Comparison of ENCODE assay signal across 17 cellular contexts in genomic region chr2:50116096-50116495, GRCh38.
DNase-seq lines count a peak whose midpoint lies in the region; ATAC-seq, FAIRE-seq and TF ChIP-seq lines count a peak whose summit lies in the region.
"Had no signal": no experiment of that assay in that cellular context is flagged by ENCODE, and none has a peak within 500 bp of the region (broad histone marks: within the 10 kb centered on the region; RNA-seq: fewer than 3 reads in every experiment).

No MANE protein-coding gene starts in this region.

- H3K14ac ChIP-seq in H1 (ENCODE audit: insufficient read length) = no peak overlapping the region

- TF ChIP-seq EP300 in HepG2 (IDR thresholded peaks at IDR 0.05; ENCODE audit: low read depth in 2 of 2, low read length in 2 of 2) (no peak), HepG2 (CRISPR knock-in tag; IDR thresholded peaks at IDR 0.05; ENCODE audit: borderline replicate concordance) (no peak), H1 (IDR thresholded peaks at IDR 0.05; ENCODE audit: borderline replicate concordance in 1 of 2, low read depth in 2 of 2, low read length in 2 of 2) (no peak)

- TF ChIP-seq CTCF in HepG2 (CRISPR knock-in tag; IDR thresholded peaks at IDR 0.05) (no peak), right lobe of liver (IDR thresholded peaks at IDR 0.05) (no peak), H1 (IDR thresholded peaks at IDR 0.05; ENCODE audit: control extremely low read depth in 1 of 3, insufficient read depth in 1 of 3, low read depth in 1 of 3, low read length in 3 of 3) (no peak), nephron (IDR thresholded peaks at IDR 0.05; ENCODE audit: unreplicated experiment in 3 of 3) (no peak)

- H3K36me3 ChIP-seq in HepG2 (replicated peaks in 1 of 2; ENCODE audit: control insufficient read depth in 1 of 2, insufficient read depth in 2 of 2, low read length in 2 of 2) (no peaks in the 10 kb centered on the region), right lobe of liver (no peaks in the 10 kb centered on the region), H1 (ENCODE audit: control insufficient read depth in 2 of 4, insufficient read depth in 4 of 4, low read length in 3 of 4) (no peaks in the 10 kb centered on the region)
- H3K36me3 ChIP-seq: BLaER1 had no signal

- intact Hi-C loops in HepG2 (cut with micrococcal nuclease; ENCODE audit: unreplicated experiment) = no loop called here
- intact Hi-C loops in right lobe of liver (cut with DNase I) = no loop called here
- intact Hi-C loops in activated CD4-positive, alpha-beta T cell treated with anti-CD3 and anti-CD28 coated beads, Interleukin-2, amount 10 ng/mL, durations not matched to agents 24 days and 14 days (cut with micrococcal nuclease) = no loop called here

- H3K9ac ChIP-seq in HepG2 (ENCODE audit: insufficient read depth, low read depth, low read length) = no peak overlapping the region
- H3K9ac ChIP-seq in H1 (replicated peaks in 1 of 4; ENCODE audit: extremely low read depth in 1 of 4, low read depth in 3 of 4, low read length in 3 of 4) = no peak overlapping the region
- H3K9ac ChIP-seq: BLaER1 had no signal

- no peak overlapping the region for H3K27ac ChIP-seq in HepG2 (ENCODE audit: extremely low read length, insufficient read depth, low read length)
- H3K27ac ChIP-seq in right lobe of liver = no peak overlapping the region
- no peak overlapping the region for H3K27ac ChIP-seq in H1 (ENCODE audit: low read depth, low read length)
- H3K27ac ChIP-seq: 22Rv1, BLaER1 had no signal

- no peak overlapping the region for H3K56ac ChIP-seq in H1 (replicated peaks; ENCODE audit: insufficient read length, low read depth, low read length)

- H3K27ac Mint-ChIP-seq in nephron = peak overlapping the region; percentile 90 to 94 (median 91)
- no peak overlapping the region for H3K27ac Mint-ChIP-seq in activated CD4-positive, alpha-beta T cell treated with anti-CD3 and anti-CD28 coated beads, Interleukin-2, amount 10 ng/mL, durations not matched to agents 24 days and 14 days
- H3K27ac Mint-ChIP-seq: CD8-positive, alpha-beta memory T cell had no signal

- H2AK5ac ChIP-seq in H1 (ENCODE audit: low read depth, low read length) = no peak overlapping the region

- no peak overlapping the region for H2BK12ac ChIP-seq in H1 (ENCODE audit: low read depth, low read length)

- no peak overlapping the region for H4K5ac ChIP-seq in H1 (ENCODE audit: insufficient read length, low read depth, low read length)

- 27% methylated on average over 3 of the region's 3 CpGs for WGBS in HepG2 (ENCODE audit: low lambda C conversion rate)
- 50% methylated on average over 3 of the region's 3 CpGs for WGBS in right lobe of liver (ENCODE audit: insufficient coverage, low coverage, low lambda C conversion rate, missing lambda C conversion rate)
- 80% methylated on average over 3 of the region's 3 CpGs; no CpG with 5 or more reads in 1 of the 2 experiments for WGBS in H1 (ENCODE audit: extremely low coverage in 1 of 2, insufficient coverage in 1 of 2, insufficient read length in 1 of 2, insufficient replicate concordance in 2 of 2, low coverage in 1 of 2, low lambda C conversion rate in 2 of 2, missing lambda C conversion rate in 1 of 2), 2 experiments

- H2BK15ac ChIP-seq in H1 (ENCODE audit: low read length) = no peak overlapping the region

- H3K23me2 ChIP-seq in H1 (ENCODE audit: low read depth, low read length) = no peaks in the 10 kb centered on the region

- H3K9me3 ChIP-seq in HepG2 (ENCODE audit: low read length) = no peaks in the 10 kb centered on the region
- H3K9me3 ChIP-seq in right lobe of liver = no peaks in the 10 kb centered on the region
- H3K9me3 ChIP-seq in H1 (ENCODE audit: insufficient read depth in 2 of 2, low read depth in 1 of 2, low read length in 1 of 2) = no peaks in the 10 kb centered on the region
- H3K9me3 ChIP-seq: BLaER1, Caco-2 had no signal

- ATAC-seq in HepG2 = no peak
- ATAC-seq in right lobe of liver = no peak
- ATAC-seq in HG02884 (IDR thresholded peaks at IDR 0.05; ENCODE audit: unreplicated experiment) = no peak

- H3K36me3 Mint-ChIP-seq in nephron (ENCODE audit: low read depth) = no peaks in the 10 kb centered on the region
- H3K36me3 Mint-ChIP-seq in activated CD4-positive, alpha-beta T cell treated with anti-CD3 and anti-CD28 coated beads, Interleukin-2, amount 10 ng/mL, durations not matched to agents 24 days and 14 days (ENCODE audit: low read depth) = no peaks in the 10 kb centered on the region

- H4K91ac ChIP-seq in H1 (replicated peaks; ENCODE audit: insufficient read length, low read length) = no peak overlapping the region

- POLR2A ChIA-PET in HepG2 (lab: Yijun Ruan, JAX) = no interaction called here
- POLR2A ChIA-PET in H1 (lab: Charles Lee; ENCODE audit: partially characterized antibody) = no interaction called here

- peaks cover 37% of the 10 kb centered on the region for H3K4me1 Mint-ChIP-seq in nephron
- H3K4me1 Mint-ChIP-seq in activated CD4-positive, alpha-beta T cell treated with anti-CD3 and anti-CD28 coated beads, Interleukin-2, amount 10 ng/mL, durations not matched to agents 24 days and 14 days = no peaks in the 10 kb centered on the region
- H3K4me1 Mint-ChIP-seq: CD8-positive, alpha-beta memory T cell had no signal

- H3K9me3 Mint-ChIP-seq in nephron = no peaks in the 10 kb centered on the region
- H3K9me3 Mint-ChIP-seq in activated CD4-positive, alpha-beta T cell treated with anti-CD3 and anti-CD28 coated beads, Interleukin-2, amount 10 ng/mL, durations not matched to agents 24 days and 14 days = no peaks in the 10 kb centered on the region

- H3K4me3 ChIP-seq in HepG2 (replicated peaks in 1 of 3; ENCODE audit: insufficient read depth in 1 of 3, low read depth in 2 of 3, low read length in 3 of 3) = no peak overlapping the region
- H3K4me3 ChIP-seq in right lobe of liver = no peak overlapping the region
- H3K4me3 ChIP-seq in H1 (ENCODE audit: extremely low read depth in 1 of 4, insufficient read depth in 2 of 4, low read depth in 3 of 4, low read length in 4 of 4) = no peak overlapping the region; a peak in 2 of 8 replicates
- H3K4me3 ChIP-seq: BLaER1 had no signal

- in situ Hi-C loops in HepG2 (cut with HindIII; ENCODE audit: extremely low pct_ligation_motif_present, low pct_unique_long_range_greater_than_20kb) = no loop called here

- H2AFZ ChIP-seq in HepG2 (ENCODE audit: low read length) (no peak overlapping the region), H1 (ENCODE audit: low read length) (no peak overlapping the region)

- no peak for FAIRE-seq in HepG2 (lab: Jason Lieb, UNC)
- FAIRE-seq in H1 (lab: Jason Lieb, UNC) = no peak
- FAIRE-seq: HTR-8/SVneo had no signal

- H3K27me3 ChIP-seq in HepG2 (ENCODE audit: control insufficient read depth in 1 of 2, insufficient read depth in 2 of 2, low read length in 2 of 2) (no peaks in the 10 kb centered on the region), right lobe of liver (no peaks in the 10 kb centered on the region), H1 (replicated peaks in 1 of 4; ENCODE audit: control insufficient read depth in 3 of 4, extremely low read depth in 1 of 4, insufficient read depth in 3 of 4, low read length in 3 of 4) (peaks cover 0 to 3% (median 0%) of the 10 kb centered on the region in 4 experiments; a peak in 1 of 7 replicates)
- H3K27me3 ChIP-seq: BLaER1 had no signal

- BruUV-seq in HepG2 (replicated peaks; lab: Mats Ljungman, UMichigan) = no TSS peak

- peak overlapping the region; percentile 84; the same call in 1 of the 2 replicates for H3K18ac ChIP-seq in H1 (ENCODE audit: extremely low read depth, low read length)

- no peak overlapping the region for H2BK5ac ChIP-seq in H1 (ENCODE audit: low read depth, low read length)

- H3K4me2 ChIP-seq in HepG2 (ENCODE audit: low read depth, low read length) = no peak overlapping the region
- H3K4me2 ChIP-seq in H1 (ENCODE audit: insufficient read depth in 1 of 2, low read depth in 2 of 2, low read length in 2 of 2) = no peak overlapping the region; a peak in 1 of 4 replicates
- H3K4me2 ChIP-seq: BLaER1 had no signal

- no peak overlapping the region for H3K4me3 Mint-ChIP-seq in nephron
- no peak overlapping the region for H3K4me3 Mint-ChIP-seq in activated CD4-positive, alpha-beta T cell treated with anti-CD3 and anti-CD28 coated beads, Interleukin-2, amount 10 ng/mL, durations not matched to agents 24 days and 14 days
- H3K4me3 Mint-ChIP-seq: CD8-positive, alpha-beta memory T cell had no signal

- H3K23ac ChIP-seq in H1 (ENCODE audit: insufficient read length) = no peak overlapping the region

- no peak overlapping the region for H3K4ac ChIP-seq in H1 (replicated peaks; ENCODE audit: insufficient read length, low read depth, low read length)

- TF ChIP-seq POLR2A in HepG2 (IDR thresholded peaks at IDR 0.05; ENCODE audit: insufficient read depth in 1 of 2, low read depth in 2 of 2, low read length in 2 of 2) = no peak
- no peak for TF ChIP-seq POLR2A in right lobe of liver (IDR thresholded peaks at IDR 0.05)
- no peak for TF ChIP-seq POLR2A in H1 (IDR thresholded peaks at IDR 0.05; ENCODE audit: control extremely low read depth in 1 of 2, low read depth in 2 of 2, low read length in 2 of 2)

- H4K8ac ChIP-seq in H1 (ENCODE audit: extremely low read depth, insufficient read depth, low read length) = no peak overlapping the region

- TF ChIP-seq RAD21 in HepG2 (CRISPR knock-in tag; IDR thresholded peaks at IDR 0.05) (no peak), H1 (IDR thresholded peaks at IDR 0.05 in 1 of 2, conservative IDR thresholded peaks at IDR 0.05 in 1 of 2; ENCODE audit: low read depth in 2 of 2, low read length in 2 of 2) (no peak)

- H2BK20ac ChIP-seq in H1 (ENCODE audit: low read length) = no peak overlapping the region

- H3K79me2 ChIP-seq in HepG2 (ENCODE audit: insufficient read depth, low read length) (no peaks in the 10 kb centered on the region), H1 (ENCODE audit: control insufficient read depth in 1 of 2, insufficient read depth in 2 of 2, low read length in 2 of 2) (no peaks in the 10 kb centered on the region)

- DNase-seq in HepG2 (ENCODE audit: low spot score) = no peak
- no peak for DNase-seq in right lobe of liver
- DNase-seq in H1 (ENCODE audit: low read depth in 1 of 2, low spot score in 2 of 2) = no peak
- no peak for DNase-seq in activated CD4-positive, alpha-beta T cell treated with anti-CD3 and anti-CD28 coated beads, Interleukin-2, amount 10 ng/mL, durations not matched to agents 24 days and 14 days
- no peak for DNase-seq in activated CD4-positive, alpha-beta T cell treated with anti-CD3 and anti-CD28 coated beads for 48 hours
- DNase-seq: AML-193; Caco-2; CD8-positive, alpha-beta memory T cell; DMS53; GF-D8; H7; KG1 had no signal

- H3K79me1 ChIP-seq in H1 (ENCODE audit: low read depth, low read length) = no peaks in the 10 kb centered on the region

- H3K4me1 ChIP-seq in HepG2 (ENCODE audit: insufficient read depth, low read length) = no peaks in the 10 kb centered on the region
- H3K4me1 ChIP-seq in right lobe of liver = no peaks in the 10 kb centered on the region
- peaks cover 0 to 20% (median 5%) of the 10 kb centered on the region in 4 experiments; a peak in 5 of 7 replicates for H3K4me1 ChIP-seq in H1 (replicated peaks in 1 of 4; ENCODE audit: control insufficient read depth in 3 of 4, insufficient read depth in 4 of 4, low read length in 3 of 4)
- H3K4me1 ChIP-seq: BLaER1, Caco-2 had no signal

- H2BK120ac ChIP-seq in H1 (replicated peaks; ENCODE audit: low read depth, low read length) = no peak overlapping the region

- CTCF ChIA-PET in HepG2 (lab: Yijun Ruan, JAX; ENCODE audit: low intra/inter-chr PET ratio, low total read pairs) (no interaction called here), H1 (lab: Charles Lee; ENCODE audit: partially characterized antibody) (no interaction called here)

- no peaks in the 10 kb centered on the region for H3K27me3 Mint-ChIP-seq in nephron (ENCODE audit: low read depth)
- no peaks in the 10 kb centered on the region for H3K27me3 Mint-ChIP-seq in activated CD4-positive, alpha-beta T cell treated with anti-CD3 and anti-CD28 coated beads, Interleukin-2, amount 10 ng/mL, durations not matched to agents 24 days and 14 days
- H3K27me3 Mint-ChIP-seq: CD8-positive, alpha-beta memory T cell had no signal

- H4K20me1 ChIP-seq in HepG2 (ENCODE audit: insufficient read depth, low read length) (no peaks in the 10 kb centered on the region), H1 (replicated peaks in 1 of 2; ENCODE audit: control insufficient read depth in 1 of 2, insufficient read depth in 2 of 2, low read length in 2 of 2) (no peaks in the 10 kb centered on the region)
- H4K20me1 ChIP-seq: BLaER1 had no signal

Comparison
In these comparisons a context has a peak if more than half of its experiments do, and no peak if none do; other contexts are left out.
1. Of the 41 proteins assayed by ChIP-seq in both HepG2 and H1: peak only in HepG2: MAFK; only in H1: none; in both: none; in neither: 40.